ENCODE assay signal across 12 cellular contexts in the genomic region with DNA sequence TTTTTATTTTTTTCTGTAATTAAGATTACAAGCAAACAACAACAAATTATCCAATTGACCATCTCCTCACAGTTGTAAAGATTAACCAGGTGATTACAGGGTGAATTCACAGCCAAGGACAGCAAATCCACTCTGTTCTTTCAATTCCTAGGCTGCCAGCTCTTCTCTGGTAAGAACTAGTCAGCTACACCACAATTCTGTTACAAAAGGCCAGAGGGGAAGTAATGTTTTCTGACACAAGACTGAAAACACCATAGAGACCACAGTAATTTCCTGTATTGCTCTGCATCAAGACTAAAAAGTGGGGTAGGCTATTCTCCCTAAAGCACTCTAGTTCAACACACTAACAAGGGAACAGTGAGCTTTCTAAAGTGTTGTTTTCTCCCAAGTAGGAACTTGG. TPM values are rescaled to one million over a fixed set of nuclear protein-coding genes. Genes with fewer than 3 reads are reported as not detected.
DNase-seq lines count a peak whose midpoint lies in the region; ATAC-seq lines count a peak whose summit lies in the region.
"Had no signal": no experiment of that assay in that cellular context is flagged by ENCODE, and none has a peak within 500 bp of the region (broad histone marks: within the 10 kb centered on the region; RNA-seq: fewer than 3 reads in every experiment).

No MANE protein-coding gene starts in this region.

- no peaks in the 10 kb centered on the region for H3K36me3 Mint-ChIP-seq in activated naive CD8-positive, alpha-beta T cell

- peak; percentile 43 for DNase-seq in G401 (ENCODE audit: low spot score)
- DNase-seq in dermis blood vessel endothelial cell, result no peak
- DNase-seq in anterior cingulate cortex (lab: John Stamatoyannopoulos, UW), result no peak
- DNase-seq in SJCRH30, result no peak
- DNase-seq in cortex of kidney (lab: John Stamatoyannopoulos, UW), result no peak
- DNase-seq: body of pancreas, NCI-H446 treated with DMSO at 0.1 percent for 48 hours, trophoblast cell had no signal

- H3K27ac Mint-ChIP-seq in activated naive CD8-positive, alpha-beta T cell, result peak overlapping the region; percentile 10

- in situ Hi-C loops in G401 (cut with HindIII; ENCODE audit: low sequenced_read_pairs), result no loop called here

- no peaks in the 10 kb centered on the region for H3K27me3 ChIP-seq in SJCRH30
- H3K27me3 ChIP-seq: body of pancreas had no signal

- no peaks in the 10 kb centered on the region for H3K9me3 ChIP-seq in SJCRH30 (replicated peaks)
- H3K9me3 ChIP-seq: body of pancreas had no signal

- H3K36me3 ChIP-seq in SJCRH30, result no peaks in the 10 kb centered on the region

- no peaks in the 10 kb centered on the region for H3K27me3 Mint-ChIP-seq in activated naive CD8-positive, alpha-beta T cell

- ATAC-seq in GM19395 (IDR thresholded peaks at IDR 0.05; ENCODE audit: unreplicated experiment), result peak; percentile 78
- peak; percentile 69 for ATAC-seq in HG03442 (IDR thresholded peaks at IDR 0.05; ENCODE audit: unreplicated experiment)
- ATAC-seq: body of pancreas had no signal

- H3K27ac ChIP-seq in SJCRH30, result no peak overlapping the region
- H3K27ac ChIP-seq: body of pancreas had no signal

- H3K4me3 Mint-ChIP-seq in activated naive CD8-positive, alpha-beta T cell, result no peak overlapping the region

- H3K4me1 Mint-ChIP-seq in activated naive CD8-positive, alpha-beta T cell (ENCODE audit: low read depth), result peaks cover 2% of the 10 kb centered on the region

- H3K9me3 Mint-ChIP-seq in activated naive CD8-positive, alpha-beta T cell (ENCODE audit: low read depth), result no peaks in the 10 kb centered on the region

- no peaks in the 10 kb centered on the region; the same call in 1 of the 2 replicates for H3K4me1 ChIP-seq in SJCRH30

- no peak overlapping the region for H3K4me3 ChIP-seq in SJCRH30
- H3K4me3 ChIP-seq: body of pancreas had no signal

RNA-seq across cellular contexts. Expression of gene CA10, which starts 10.6 kb away (rescaled TPM):
- total RNA-seq in G401 (2014; rRNA removed; shearing (Covaris generic)), result not detected in 2 replicates
- not detected in 2 replicates for total RNA-seq in dermis blood vessel endothelial cell
- not detected in 2 replicates for total RNA-seq in SJCRH30 (2014; rRNA removed; shearing (Covaris generic))
- total RNA-seq: HT-29 had no signal
